Comparison of ENCODE assay signal across 1 cellular context in the genomic region with DNA sequence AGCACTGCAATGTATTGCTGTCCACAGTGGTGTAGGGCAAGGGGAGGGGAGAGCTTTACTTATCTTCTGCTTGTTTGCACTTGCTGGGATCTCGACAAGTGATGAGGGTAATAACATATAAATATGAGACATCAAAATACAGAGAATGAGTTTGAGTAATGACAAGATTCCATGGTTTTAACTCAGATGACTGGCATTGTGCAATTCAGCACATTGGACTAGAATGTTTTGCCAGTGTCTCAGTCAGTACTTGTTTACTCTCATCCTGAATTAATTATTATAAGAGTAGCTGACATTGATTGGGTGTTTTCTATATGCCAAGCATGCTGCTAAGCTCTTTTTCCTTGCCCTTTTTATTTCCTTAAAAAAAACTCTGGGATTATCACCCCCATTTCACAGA.
TF ChIP-seq lines count a peak whose summit lies in the region.

No MANE protein-coding gene starts in this region.

TF ChIP-seq in liver, 16 proteins besides CTCF, POLR2A, EP300 and RAD21 (continued from another document):
- TF ChIP-seq, protein P1, sequence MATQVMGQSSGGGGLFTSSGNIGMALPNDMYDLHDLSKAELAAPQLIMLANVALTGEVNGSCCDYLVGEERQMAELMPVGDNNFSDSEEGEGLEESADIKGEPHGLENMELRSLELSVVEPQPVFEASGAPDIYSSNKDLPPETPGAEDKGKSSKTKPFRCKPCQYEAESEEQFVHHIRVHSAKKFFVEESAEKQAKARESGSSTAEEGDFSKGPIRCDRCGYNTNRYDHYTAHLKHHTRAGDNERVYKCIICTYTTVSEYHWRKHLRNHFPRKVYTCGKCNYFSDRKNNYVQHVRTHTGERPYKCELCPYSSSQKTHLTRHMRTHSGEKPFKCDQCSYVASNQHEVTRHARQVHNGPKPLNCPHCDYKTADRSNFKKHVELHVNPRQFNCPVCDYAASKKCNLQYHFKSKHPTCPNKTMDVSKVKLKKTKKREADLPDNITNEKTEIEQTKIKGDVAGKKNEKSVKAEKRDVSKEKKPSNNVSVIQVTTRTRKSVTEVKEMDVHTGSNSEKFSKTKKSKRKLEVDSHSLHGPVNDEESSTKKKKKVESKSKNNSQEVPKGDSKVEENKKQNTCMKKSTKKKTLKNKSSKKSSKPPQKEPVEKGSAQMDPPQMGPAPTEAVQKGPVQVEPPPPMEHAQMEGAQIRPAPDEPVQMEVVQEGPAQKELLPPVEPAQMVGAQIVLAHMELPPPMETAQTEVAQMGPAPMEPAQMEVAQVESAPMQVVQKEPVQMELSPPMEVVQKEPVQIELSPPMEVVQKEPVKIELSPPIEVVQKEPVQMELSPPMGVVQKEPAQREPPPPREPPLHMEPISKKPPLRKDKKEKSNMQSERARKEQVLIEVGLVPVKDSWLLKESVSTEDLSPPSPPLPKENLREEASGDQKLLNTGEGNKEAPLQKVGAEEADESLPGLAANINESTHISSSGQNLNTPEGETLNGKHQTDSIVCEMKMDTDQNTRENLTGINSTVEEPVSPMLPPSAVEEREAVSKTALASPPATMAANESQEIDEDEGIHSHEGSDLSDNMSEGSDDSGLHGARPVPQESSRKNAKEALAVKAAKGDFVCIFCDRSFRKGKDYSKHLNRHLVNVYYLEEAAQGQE (IDR thresholded peaks at IDR 0.05): peak; percentile 23
- TF ChIP-seq, protein P2, sequence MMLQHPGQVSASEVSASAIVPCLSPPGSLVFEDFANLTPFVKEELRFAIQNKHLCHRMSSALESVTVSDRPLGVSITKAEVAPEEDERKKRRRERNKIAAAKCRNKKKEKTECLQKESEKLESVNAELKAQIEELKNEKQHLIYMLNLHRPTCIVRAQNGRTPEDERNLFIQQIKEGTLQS (IDR thresholded peaks at IDR 0.05): no peak
